ENCODE assay signal across 17 cellular contexts in genomic region chr1:230151924-230152468, GRCh38.
DNase-seq lines count a peak whose midpoint lies in the region; ATAC-seq and TF ChIP-seq lines count a peak whose summit lies in the region.
"Had no signal": no experiment of that assay in that cellular context is flagged by ENCODE, and none has a peak within 500 bp of the region (broad histone marks: within the 10 kb centered on the region; RNA-seq: fewer than 3 reads in every experiment).

No MANE protein-coding gene starts in this region.

- H3K4me1 ChIP-seq in BLaER1 (peaks cover 100% of the 10 kb centered on the region), OCI-LY1 (ENCODE audit: insufficient read depth, low read length, severe bottlenecking) (peaks cover 95% of the 10 kb centered on the region), tibial nerve (peaks cover 0 to 100% (median 60%) of the 10 kb centered on the region in 4 donors)

- H3K4me2 ChIP-seq in BLaER1 (0 out of 2 replicates have a peak overlapping the region, but pooled peaks have one; percentile 1), OCI-LY1 (ENCODE audit: low read length) (no peak overlapping the region)

- DNase-seq in naive B cell (no peak), tibial nerve (ENCODE audit: low spot score in 2 of 2) (no peak), NCI-H1417 treated with DMSO at 0.1 percent for 48 hours (lab: John Stamatoyannopoulos, UW) (no peak)
- DNase-seq: ACHN; CD8-positive, alpha-beta T cell; COR-L47; DMS153; DMS79 treated with DMSO at 0.1 percent for 48 hours; EL; HCEC 1CT; HFFc6; KBM-7 had no signal

- peaks cover 0 to 5% of the 10 kb centered on the region in 2 donors for H3K36me3 Mint-ChIP-seq in naive B cell
- H3K36me3 Mint-ChIP-seq: CD8-positive, alpha-beta T cell had no signal

- peak overlapping the region in 1 of 8 donors; percentile 0 for H3K4me3 Mint-ChIP-seq in naive B cell
- H3K4me3 Mint-ChIP-seq: CD8-positive, alpha-beta T cell; HFFc6 had no signal

- no peaks in the 10 kb centered on the region for H3F3A ChIP-seq in OCI-LY1 (ENCODE audit: insufficient read depth, low read length)

- whole genome bisulfite sequencing in tibial nerve, 2 donors = 89 to 93% methylated on average over 7 of the region's 7 CpGs

- peaks cover 35% of the 10 kb centered on the region for H3K79me2 ChIP-seq in OCI-LY1 (ENCODE audit: insufficient read depth, low read length)

- no peaks in the 10 kb centered on the region for H3K27me3 Mint-ChIP-seq in naive B cell

- no peak for TF ChIP-seq EP300 in tibial nerve (IDR thresholded peaks at IDR 0.05)

- no peak overlapping the region for H3K4me3 ChIP-seq in BLaER1
- H3K4me3 ChIP-seq in OCI-LY1 (ENCODE audit: low read depth, low read length, poor library complexity, severe bottlenecking) = no peak overlapping the region
- no peak overlapping the region for H3K4me3 ChIP-seq in tibial nerve

- H3K9ac ChIP-seq in BLaER1 = no peak overlapping the region
- H3K9ac ChIP-seq in OCI-LY1 (ENCODE audit: low read length) = no peak overlapping the region

- ATAC-seq in naive B cell (ENCODE audit: low read depth in 2 of 2) = no peak
- no peak for ATAC-seq in HG03432 (IDR thresholded peaks at IDR 0.05; ENCODE audit: unreplicated experiment)
- ATAC-seq in SK-N-SH treated with all-trans-retinoic acid at 6 μM for 48 hours = no peak
- ATAC-seq: CD8-positive, alpha-beta T cell had no signal

- TF ChIP-seq CTCF in OCI-LY1 (IDR thresholded peaks at IDR 0.05; ENCODE audit: low read length) = no peak
- TF ChIP-seq CTCF in tibial nerve (IDR thresholded peaks at IDR 0.05) = no peak

- no peak overlapping the region for H3K27ac ChIP-seq in BLaER1
- H3K27ac ChIP-seq in OCI-LY1 (ENCODE audit: low read depth, low read length, poor library complexity, severe bottlenecking) = peak overlapping the region; percentile 99
- peak overlapping the region; percentile 5 to 92 (median 76) for H3K27ac ChIP-seq in tibial nerve
- H3K27ac ChIP-seq: C4-2B had no signal

- H3K36me3 ChIP-seq in BLaER1 (peaks cover 78% of the 10 kb centered on the region), OCI-LY1 (ENCODE audit: insufficient read depth, low read length) (peaks cover 7% of the 10 kb centered on the region; the same call in 1 of the 2 replicates), tibial nerve (no peaks in the 10 kb centered on the region)

- H2AFZ ChIP-seq in OCI-LY1 (ENCODE audit: low read length) = no peak overlapping the region

- H3K4me1 Mint-ChIP-seq in naive B cell = peaks cover 52 to 60% (median 57%) of the 10 kb centered on the region in 3 donors

- peaks cover 100% of the 10 kb centered on the region for H4K20me1 ChIP-seq in BLaER1
- H4K20me1 ChIP-seq in OCI-LY1 (ENCODE audit: insufficient read depth, low read length) = no peaks in the 10 kb centered on the region

- no peak for TF ChIP-seq POLR2A in tibial nerve (IDR thresholded peaks at IDR 0.05)

- H3K27ac Mint-ChIP-seq in naive B cell = peak overlapping the region in 4 of 6 donors; percentile 32 to 99 (median 76)
- H3K27ac Mint-ChIP-seq: CD8-positive, alpha-beta T cell; HFFc6 had no signal

- H3K27me3 ChIP-seq in BLaER1 = no peaks in the 10 kb centered on the region
- H3K27me3 ChIP-seq in OCI-LY1 (ENCODE audit: insufficient read depth, low read length) = no peaks in the 10 kb centered on the region
- H3K27me3 ChIP-seq in tibial nerve = no peaks in the 10 kb centered on the region

- H3K9me3 ChIP-seq in BLaER1 = no peaks in the 10 kb centered on the region
- H3K9me3 ChIP-seq in OCI-LY1 (ENCODE audit: low read length) = no peaks in the 10 kb centered on the region
- H3K9me3 ChIP-seq in tibial nerve = no peaks in the 10 kb centered on the region

- no peaks in the 10 kb centered on the region for H3K9me2 ChIP-seq in OCI-LY1 (ENCODE audit: low read depth, low read length)

- H3K9me3 Mint-ChIP-seq in naive B cell = no peaks in the 10 kb centered on the region
- H3K9me3 Mint-ChIP-seq: CD8-positive, alpha-beta T cell; HFFc6 had no signal

TF ChIP-seq in SK-N-SH treated with all-trans-retinoic acid at 6 μM for 48 hours, 23 proteins besides CTCF, POLR2A, EP300 and RAD21:
- TF ChIP-seq CREB5 (CRISPR knock-in tag; IDR thresholded peaks at IDR 0.05; ENCODE audit: low read depth) = no peak
- TF ChIP-seq ARNTL (CRISPR knock-in tag; IDR thresholded peaks at IDR 0.05; ENCODE audit: borderline replicate concordance, low read depth) = no peak
- no peak for TF ChIP-seq CSDC2 (CRISPR knock-in tag; IDR thresholded peaks at IDR 0.05)
- TF ChIP-seq ZC3H10 (CRISPR knock-in tag; IDR thresholded peaks at IDR 0.05) = no peak
- TF ChIP-seq ZNF8 (CRISPR knock-in tag; IDR thresholded peaks at IDR 0.05) = no peak
- TF ChIP-seq TCF4 (CRISPR knock-in tag; IDR thresholded peaks at IDR 0.05; ENCODE audit: borderline replicate concordance) = no peak
- TF ChIP-seq, protein P1, sequence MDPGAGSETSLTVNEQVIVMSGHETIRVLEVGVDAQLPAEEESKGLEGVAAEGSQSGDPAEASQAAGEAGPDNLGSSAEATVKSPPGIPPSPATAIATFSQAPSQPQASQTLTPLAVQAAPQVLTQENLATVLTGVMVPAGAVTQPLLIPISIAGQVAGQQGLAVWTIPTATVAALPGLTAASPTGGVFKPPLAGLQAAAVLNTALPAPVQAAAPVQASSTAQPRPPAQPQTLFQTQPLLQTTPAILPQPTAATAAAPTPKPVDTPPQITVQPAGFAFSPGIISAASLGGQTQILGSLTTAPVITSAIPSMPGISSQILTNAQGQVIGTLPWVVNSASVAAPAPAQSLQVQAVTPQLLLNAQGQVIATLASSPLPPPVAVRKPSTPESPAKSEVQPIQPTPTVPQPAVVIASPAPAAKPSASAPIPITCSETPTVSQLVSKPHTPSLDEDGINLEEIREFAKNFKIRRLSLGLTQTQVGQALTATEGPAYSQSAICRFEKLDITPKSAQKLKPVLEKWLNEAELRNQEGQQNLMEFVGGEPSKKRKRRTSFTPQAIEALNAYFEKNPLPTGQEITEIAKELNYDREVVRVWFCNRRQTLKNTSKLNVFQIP (CRISPR knock-in tag; IDR thresholded peaks at IDR 0.05; ENCODE audit: borderline replicate concordance, low read depth) = no peak
- no peak for TF ChIP-seq PPARA (CRISPR knock-in tag; IDR thresholded peaks at IDR 0.05; ENCODE audit: borderline replicate concordance)
- TF ChIP-seq ESRRG (CRISPR knock-in tag; IDR thresholded peaks at IDR 0.05) = no peak
- TF ChIP-seq BACH2 (CRISPR knock-in tag; IDR thresholded peaks at IDR 0.05; ENCODE audit: borderline replicate concordance) = no peak
